In the genomic region with DNA sequence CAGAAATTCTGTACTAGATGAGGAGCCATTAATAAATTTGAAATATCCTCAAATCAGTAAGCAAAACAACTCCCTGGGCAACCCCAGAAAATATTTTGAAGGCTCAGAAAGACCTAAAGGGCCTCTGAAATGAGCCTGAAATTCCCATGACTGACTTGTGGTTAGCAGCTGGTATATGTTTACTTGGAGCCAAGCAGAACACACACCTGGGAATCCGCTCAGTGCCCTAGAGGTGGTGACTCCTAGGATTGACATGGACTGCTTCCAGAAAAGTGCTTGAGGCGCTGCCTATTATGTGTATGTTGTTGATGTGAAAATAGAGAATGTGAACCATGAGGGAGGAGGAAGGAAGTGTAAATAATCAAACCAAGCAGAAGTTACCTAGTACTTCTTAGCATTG, we compare ENCODE assay signal across 12 cellular contexts. TPM values are rescaled to one million over a fixed set of nuclear protein-coding genes. Genes with fewer than 3 reads are reported as not detected.
DNase-seq lines count a peak whose midpoint lies in the region; TF ChIP-seq lines count a peak whose summit lies in the region.
"Had no signal": no experiment of that assay in that cellular context is flagged by ENCODE, and none has a peak within 500 bp of the region (broad histone marks: within the 10 kb centered on the region; RNA-seq: fewer than 3 reads in every experiment).

No MANE protein-coding gene starts in this region.

- in situ Hi-C loops in T47D (cut with HindIII; ENCODE audit: low pct_unique_long_range_greater_than_20kb, low sequenced_read_pairs), result no loop called here

- H3K4me3 ChIP-seq in tibial artery, result no peak overlapping the region
- H3K4me3 ChIP-seq: esophagus muscularis mucosa, GM23338 had no signal

- no peaks in the 10 kb centered on the region for H3K36me3 Mint-ChIP-seq in chondrocyte (ENCODE audit: low read depth)

- H3K36me3 ChIP-seq in tibial artery, result peaks cover 0 to 3% (median 2%) of the 10 kb centered on the region in 3 donors

- DNase-seq in NCI-H146 (lab: John Stamatoyannopoulos, UW) (peak; percentile 28), NCI-H146 treated with DMSO at 0.1 percent for 48 hours (lab: John Stamatoyannopoulos, UW; ENCODE audit: unreplicated experiment) (no peak), NCI-H345 treated with DMSO at 0.1 percent for 48 hours (lab: John Stamatoyannopoulos, UW; ENCODE audit: unreplicated experiment) (peak; percentile 86), T47D (ENCODE audit: low read depth in 1 of 2, low spot score in 1 of 2) (peak; percentile 7 to 87), renal cortical epithelial cell (ENCODE audit: low read depth) (peak; percentile 99), chondrocyte (ENCODE audit: low spot score) (no peak), tibial artery (no peak), GDM1 (lab: John Stamatoyannopoulos, UW) (no peak)

- H3K9me3 ChIP-seq in tibial artery, result no peaks in the 10 kb centered on the region
- H3K9me3 ChIP-seq: Caco-2, esophagus muscularis mucosa had no signal

- no peaks in the 10 kb centered on the region for H3K9me3 Mint-ChIP-seq in chondrocyte (ENCODE audit: low read depth)
- H3K9me3 Mint-ChIP-seq: GM23338 had no signal

- H3K4me1 Mint-ChIP-seq in chondrocyte (ENCODE audit: low read depth), result peaks cover 8% of the 10 kb centered on the region

- H3K27ac Mint-ChIP-seq in chondrocyte (ENCODE audit: unreplicated experiment), result no peak overlapping the region
- H3K27ac Mint-ChIP-seq: activated naive CD8-positive, alpha-beta T cell; GM23338 had no signal

- H3K4me3 Mint-ChIP-seq in chondrocyte (ENCODE audit: unreplicated experiment), result no peak overlapping the region
- H3K4me3 Mint-ChIP-seq: activated naive CD8-positive, alpha-beta T cell; GM23338 had no signal

- intact Hi-C loops in tibial artery (cut with DNase I; ENCODE audit: low total_unique reads), result no loop called here

- TF ChIP-seq CTCF in chondrocyte (IDR thresholded peaks at IDR 0.05), result no peak
- no peak for TF ChIP-seq CTCF in tibial artery (IDR thresholded peaks at IDR 0.05)

- H3K27me3 ChIP-seq in tibial artery, result no peaks in the 10 kb centered on the region
- H3K27me3 ChIP-seq: esophagus muscularis mucosa had no signal

- H3K27ac ChIP-seq in tibial artery, result no peak overlapping the region
- H3K27ac ChIP-seq: esophagus muscularis mucosa had no signal

- no peaks in the 10 kb centered on the region for H3K4me1 ChIP-seq in tibial artery

- H3K27me3 Mint-ChIP-seq in chondrocyte (ENCODE audit: low read depth), result no peaks in the 10 kb centered on the region
- H3K27me3 Mint-ChIP-seq: activated naive CD8-positive, alpha-beta T cell had no signal

RNA-seq across cellular contexts. Expression of a gene that starts 14.7 kb away (rescaled TPM):
- 56.6 and 71.0 TPM in 2 replicates for total RNA-seq in renal cortical epithelial cell
- 14.3 to 18.1 TPM (median 15.6 TPM) in 3 replicates for total RNA-seq in chondrocyte

Comparison
In these comparisons a context has a peak if more than half of its experiments do, and no peak if none do; other contexts are left out.
1. DNase-seq: peak in NCI-H146 (single experiment), NCI-H345 treated with DMSO at 0.1 percent for 48 hours (single experiment), T47D (2 of 2) and renal cortical epithelial cell (single experiment); none in NCI-H146 treated with DMSO at 0.1 percent for 48 hours (single experiment), chondrocyte (single experiment), tibial artery (0 of 2) and GDM1 (single experiment).